Comparison of ENCODE assay signal across 9 cellular contexts in the genomic region with DNA sequence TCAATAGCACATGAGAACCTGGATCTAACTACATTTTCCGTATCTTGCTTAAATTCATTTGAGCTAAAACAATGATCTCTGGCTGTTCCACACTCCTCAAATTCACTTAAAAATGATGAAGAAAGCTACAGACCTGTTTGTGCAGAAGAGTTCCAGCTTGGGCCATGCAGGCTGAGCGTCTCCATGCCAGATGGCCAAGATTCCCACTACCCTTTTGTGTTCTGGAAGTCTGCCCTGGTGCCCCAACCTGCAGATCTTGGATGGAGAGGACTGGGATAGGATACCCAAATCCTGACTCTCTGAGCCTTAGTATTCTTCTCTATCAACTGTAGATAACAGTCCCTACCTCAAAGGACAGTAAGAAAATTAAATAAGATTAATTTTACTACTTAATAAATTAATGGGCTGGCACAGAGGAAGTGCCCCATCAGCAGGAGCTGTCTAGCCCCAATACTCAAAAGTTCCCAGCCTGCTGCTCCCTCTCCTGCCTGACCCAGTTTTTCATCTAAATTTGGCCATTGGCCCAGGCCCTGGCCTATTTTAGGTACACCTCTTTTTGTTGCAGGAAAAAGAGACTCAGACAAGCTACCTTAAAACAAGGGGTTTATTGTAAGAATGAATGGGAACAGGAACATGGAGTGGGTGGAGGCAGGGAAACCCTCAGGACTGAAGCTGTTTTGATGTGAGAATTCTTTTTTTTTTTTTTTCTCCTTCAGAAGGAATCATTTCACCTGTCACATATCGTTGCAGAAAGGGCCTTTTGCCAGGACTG.
A peak's percentile ranks its signal among the peaks of the same experiment; 100 is the strongest.
DNase-seq lines count a peak whose midpoint lies in the region; ATAC-seq and TF ChIP-seq lines count a peak whose summit lies in the region.
"Had no signal": no experiment of that assay in that cellular context is flagged by ENCODE, and none has a peak within 500 bp of the region (broad histone marks: within the 10 kb centered on the region; RNA-seq: fewer than 3 reads in every experiment).

No MANE protein-coding gene starts in this region.

- peak overlapping the region; percentile 87 for H3K27ac ChIP-seq in KOPT-K1 (ENCODE audit: low read depth, low read length, poor library complexity, severe bottlenecking)

- H3K27ac Mint-ChIP-seq in mesothelial cell of epicardium = peak overlapping the region; percentile 50

- peaks cover 10% of the 10 kb centered on the region for H3K9me3 Mint-ChIP-seq in mesothelial cell of epicardium

- DNase-seq in COLO829 (ENCODE audit: low spot score) (peak; percentile 61), anterior cingulate cortex (lab: John Stamatoyannopoulos, UW) (peak in 39 of 58 donors; percentile 5 to 84 (median 36)), mesothelial cell of epicardium (ENCODE audit: low spot score in 2 of 2, unreplicated experiment in 2 of 2) (no peak), NOMO-1 treated with dmso at 0.1 percent for 144 hours (lab: John Stamatoyannopoulos, UW; ENCODE audit: unreplicated experiment) (no peak), hepatic stellate cell (ENCODE audit: low spot score) (no peak)
- DNase-seq in activated effector memory CD4-positive, alpha-beta T cell treated with anti-CD3 and anti-CD28 coated beads, Interleukin-2, amount 50 U/mL, for 16 hours = no peak
- DNase-seq: NCI-H187 treated with DMSO at 0.1 percent for 48 hours had no signal

- H3K36me3 ChIP-seq in KOPT-K1 (ENCODE audit: insufficient read depth, low read length) = peaks cover under 1% of the 10 kb centered on the region; the same call in 1 of the 2 replicates

- H3K36me3 Mint-ChIP-seq in mesothelial cell of epicardium = peaks cover 68% of the 10 kb centered on the region

- H3K4me3 Mint-ChIP-seq in mesothelial cell of epicardium = no peak overlapping the region

- peaks cover 15% of the 10 kb centered on the region for H3K4me1 Mint-ChIP-seq in mesothelial cell of epicardium

- peaks cover 6% of the 10 kb centered on the region for H3K9me3 ChIP-seq in KOPT-K1 (ENCODE audit: insufficient read depth, low read length, poor library complexity, severe bottlenecking)

- no peak for ATAC-seq in HG02938 (IDR thresholded peaks at IDR 0.05; ENCODE audit: unreplicated experiment)

- no peak for TF ChIP-seq CTCF in mesothelial cell of epicardium (IDR thresholded peaks at IDR 0.05; ENCODE audit: unreplicated experiment)

- no peaks in the 10 kb centered on the region for H3K27me3 Mint-ChIP-seq in mesothelial cell of epicardium (ENCODE audit: low read depth)

Comparison
In these comparisons a context has a peak if more than half of its experiments do, and no peak if none do; other contexts are left out.
1. DNase-seq: peak in COLO829 (single experiment) and anterior cingulate cortex (39 of 58); none in mesothelial cell of epicardium (0 of 2), activated effector memory CD4-positive, alpha-beta T cell treated with anti-CD3 and anti-CD28 coated beads, Interleukin-2, amount 50 U/mL, for 16 hours (single experiment), NOMO-1 treated with dmso at 0.1 percent for 144 hours (single experiment) and hepatic stellate cell (single experiment).